ENCODE assay signal across 32 cellular contexts in genomic region chr6:161489626-161490306, GRCh38.
"Had no signal": no experiment of that assay in that cellular context is flagged by ENCODE, and none has a peak within 500 bp of the region (broad histone marks: within the 10 kb centered on the region; RNA-seq: fewer than 3 reads in every experiment).

No MANE protein-coding gene starts in this region.

- H3K4me2 ChIP-seq: SK-N-SH had no signal

- H3K4me3 ChIP-seq: ascending aorta, cardiac muscle cell, Peyer's patch, SJSA1 had no signal

- H3K36me3 ChIP-seq: ascending aorta, cardiac muscle cell, Peyer's patch, SJSA1 had no signal

- DNase-seq: activated CD4-positive, alpha-beta T cell treated with anti-CD3 and anti-CD28 coated beads, Interleukin-2, amount 10 ng/mL, durations not matched to agents 24 days and 14 days; activated CD4-positive, alpha-beta T cell treated with anti-CD3 and anti-CD28 coated beads, Interleukin-2, amount 50 U/mL, for 4 hours; activated CD8-positive, alpha-beta T cell treated with anti-CD3 and anti-CD28 coated beads for 36 hours; activated effector memory CD4-positive, alpha-beta T cell treated with anti-CD3 and anti-CD28 coated beads, Interleukin-2, amount 50 U/mL, for 16 hours; activated naive CD4-positive, alpha-beta T cell; activated naive CD4-positive, alpha-beta T cell treated with anti-CD3 and anti-CD28 coated beads, Interleukin-2, amount 50 U/mL, for 16 hours; activated naive CD8-positive, alpha-beta T cell treated with anti-CD3 and anti-CD28 coated beads for 36 hours; activated T-cell treated with anti-CD3 and anti-CD28 coated beads, Interleukin-2, amount 50 U/mL, for 1 hour; activated T-cell treated with anti-CD3 and anti-CD28 coated beads, Interleukin-2, amount 50 U/mL, for 72 hours; amniotic stem cell; cerebellar nuclear complex; Kasumi-1; MM.1S; MV-4-11; NCI-H1092; NCI-H1436 treated with DMSO at 0.1 percent for 48 hours; NCI-H187; NCI-H2029 treated with DMSO at 0.1 percent for 48 hours; NCI-H2107; NCI-H2171; NCI-H2227 treated with DMSO at 0.1 percent for 48 hours; NCI-H526; NCI-H748 treated with DMSO at 0.1 percent for 48 hours; NK-92 treated with Interleukin-12 subunit alpha and Interleukin-12 subunit beta, amount 100 ng/mL, for 24 hours; PC-3; Peyer's patch; RPMI8226; SHP77 treated with DMSO at 0.1 percent for 48 hours; SK-N-SH had no signal

- H3K27me3 ChIP-seq: ascending aorta, cardiac muscle cell, Peyer's patch, SJSA1 had no signal

- H3K9ac ChIP-seq: SK-N-SH had no signal

- H3K27ac ChIP-seq: ascending aorta, cardiac muscle cell, Peyer's patch, SJSA1 had no signal

- H3K9me3 ChIP-seq: ascending aorta, Peyer's patch, SJSA1, SK-N-SH had no signal

- H3K4me1 ChIP-seq: ascending aorta, Peyer's patch, SJSA1 had no signal
